ENCODE assay signal across 1 cellular context in genomic region chr20:6029538-6029937, GRCh38.
TF ChIP-seq lines count a peak whose summit lies in the region.

No MANE protein-coding gene starts in this region.

TF ChIP-seq in SK-N-SH treated with all-trans-retinoic acid at 6 μM for 48 hours, 23 proteins besides CTCF, POLR2A, EP300 and RAD21 (continued from another document):
- TF ChIP-seq, protein P1, sequence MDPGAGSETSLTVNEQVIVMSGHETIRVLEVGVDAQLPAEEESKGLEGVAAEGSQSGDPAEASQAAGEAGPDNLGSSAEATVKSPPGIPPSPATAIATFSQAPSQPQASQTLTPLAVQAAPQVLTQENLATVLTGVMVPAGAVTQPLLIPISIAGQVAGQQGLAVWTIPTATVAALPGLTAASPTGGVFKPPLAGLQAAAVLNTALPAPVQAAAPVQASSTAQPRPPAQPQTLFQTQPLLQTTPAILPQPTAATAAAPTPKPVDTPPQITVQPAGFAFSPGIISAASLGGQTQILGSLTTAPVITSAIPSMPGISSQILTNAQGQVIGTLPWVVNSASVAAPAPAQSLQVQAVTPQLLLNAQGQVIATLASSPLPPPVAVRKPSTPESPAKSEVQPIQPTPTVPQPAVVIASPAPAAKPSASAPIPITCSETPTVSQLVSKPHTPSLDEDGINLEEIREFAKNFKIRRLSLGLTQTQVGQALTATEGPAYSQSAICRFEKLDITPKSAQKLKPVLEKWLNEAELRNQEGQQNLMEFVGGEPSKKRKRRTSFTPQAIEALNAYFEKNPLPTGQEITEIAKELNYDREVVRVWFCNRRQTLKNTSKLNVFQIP (CRISPR knock-in tag; IDR thresholded peaks at IDR 0.05; ENCODE audit: borderline replicate concordance, low read depth) = no peak
- TF ChIP-seq ESRRG (CRISPR knock-in tag; IDR thresholded peaks at IDR 0.05) (no peak), SNAI2 (CRISPR knock-in tag; IDR thresholded peaks at IDR 0.05) (no peak), ISL1 (CRISPR knock-in tag; IDR thresholded peaks at IDR 0.05) (no peak), OSR1 (CRISPR knock-in tag; IDR thresholded peaks at IDR 0.05) (no peak), ZNF70 (CRISPR knock-in tag; IDR thresholded peaks at IDR 0.05) (no peak), ZNF8 (CRISPR knock-in tag; IDR thresholded peaks at IDR 0.05) (no peak), BACH2 (CRISPR knock-in tag; IDR thresholded peaks at IDR 0.05; ENCODE audit: borderline replicate concordance) (no peak), ARNTL (CRISPR knock-in tag; IDR thresholded peaks at IDR 0.05; ENCODE audit: borderline replicate concordance, low read depth) (no peak), CSRNP3 (CRISPR knock-in tag; IDR thresholded peaks at IDR 0.05) (no peak)
